In the genomic region with DNA sequence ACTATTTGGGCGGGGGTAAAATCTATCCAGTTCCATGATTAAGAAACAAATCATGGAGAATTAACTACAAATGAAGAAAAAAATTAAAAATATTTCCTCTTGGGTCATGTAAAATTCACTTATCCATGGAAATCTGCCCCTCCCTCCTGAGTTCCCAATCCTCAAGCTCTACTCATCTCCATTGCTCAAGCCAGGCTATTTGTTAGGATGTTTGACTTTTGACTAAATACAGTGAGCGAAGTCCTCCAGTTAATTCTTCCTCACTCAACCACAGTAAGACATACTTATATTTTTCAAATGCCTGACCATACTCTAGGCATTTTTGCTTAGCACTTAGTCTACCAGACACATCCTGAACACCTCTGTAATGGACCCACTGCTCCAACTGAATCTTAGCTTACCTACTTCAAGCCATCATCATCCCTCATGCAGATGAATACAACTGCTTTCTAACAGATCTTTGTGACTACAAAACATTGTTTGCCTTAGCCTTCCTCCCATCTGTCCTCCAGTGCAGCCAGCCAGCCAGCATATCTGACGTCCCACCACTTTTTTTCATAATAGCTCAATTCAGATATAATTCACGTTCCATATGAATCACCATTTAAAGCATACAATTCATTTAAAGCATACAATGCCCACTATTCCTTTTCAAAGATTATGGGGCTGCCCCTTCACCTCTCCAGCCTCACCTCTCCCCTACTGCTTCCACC, we compare ENCODE assay signal across 15 cellular contexts.
DNase-seq lines count a peak whose midpoint lies in the region; ATAC-seq, FAIRE-seq and TF ChIP-seq lines count a peak whose summit lies in the region.
"Had no signal": no experiment of that assay in that cellular context is flagged by ENCODE, and none has a peak within 500 bp of the region (broad histone marks: within the 10 kb centered on the region; RNA-seq: fewer than 3 reads in every experiment).

No MANE protein-coding gene starts in this region.

- TF ChIP-seq EP300 in stomach (IDR thresholded peaks at IDR 0.05): no peak

- H3K9ac ChIP-seq in kidney (ENCODE audit: low read length in 2 of 2): no peak overlapping the region

- H3K27me3 ChIP-seq in heart left ventricle (no peaks in the 10 kb centered on the region), Peyer's patch (no peaks in the 10 kb centered on the region), stomach (no peaks in the 10 kb centered on the region)
- H3K27me3 ChIP-seq: SJSA1 had no signal

- H3K27ac ChIP-seq in heart left ventricle (peak overlapping the region in 9 of 12 donors; percentile 3 to 75 (median 43)), Peyer's patch (peak overlapping the region in 3 of 4 donors; percentile 48 to 52 (median 49)), kidney (ENCODE audit: low read depth in 2 of 2, low read length in 2 of 2) (peak overlapping the region; percentile 9 to 71), stomach (peak overlapping the region in 4 of 5 donors; percentile 9 to 75 (median 29))

- H3K36me3 ChIP-seq in heart left ventricle (no peaks in the 10 kb centered on the region), Peyer's patch (no peaks in the 10 kb centered on the region), kidney (ENCODE audit: control insufficient read depth in 1 of 2, insufficient read depth in 2 of 2, low read length in 2 of 2) (no peaks in the 10 kb centered on the region), stomach (no peaks in the 10 kb centered on the region)
- H3K36me3 ChIP-seq: SJSA1 had no signal

- H3K4me1 ChIP-seq in heart left ventricle (peaks cover 21 to 98% (median 87%) of the 10 kb centered on the region in 12 donors), Peyer's patch (peaks cover 5 to 65% (median 29%) of the 10 kb centered on the region in 4 donors), kidney (ENCODE audit: control insufficient read depth in 1 of 2, insufficient read depth in 1 of 2, low read depth in 1 of 2, low read length in 2 of 2) (peaks cover 50 to 70% of the 10 kb centered on the region in 2 donors), stomach (peaks cover 60 to 91% (median 83%) of the 10 kb centered on the region in 4 donors)

- ATAC-seq in heart left ventricle: no peak
- no peak for ATAC-seq in Right ventricle myocardium superior (ENCODE audit: poor library complexity)
- ATAC-seq: A549 had no signal

- intact Hi-C loops in heart left ventricle (cut with DNase I) (no loop called here), Right ventricle myocardium superior (cut with DNase I) (no loop called here), kidney (cut with DNase I) (no loop called here), stomach (cut with DNase I; ENCODE audit: low total_unique reads) (loop anchor here (10.0 kb wide), 1 partner anchor 98 kb away; no protein-coding TSS in a partner anchor)

- TF ChIP-seq POLR2A in heart left ventricle (IDR thresholded peaks at IDR 0.05) (no peak), Peyer's patch (IDR thresholded peaks at IDR 0.05) (no peak), stomach (IDR thresholded peaks at IDR 0.05) (no peak)

- DNase-seq in heart left ventricle (no peak), Right ventricle myocardium superior (no peak), Peyer's patch (no peak), kidney (no peak), stomach (no peak), globus pallidus (ENCODE audit: low spot score) (no peak), T-helper 1 cell (no peak)
- DNase-seq in stimulated activated CD4-positive, alpha-beta T cell treated with anti-CD3 and anti-CD28 coated beads, Interleukin-4, amount 100 ng/mL, for 24 hours: no peak
- DNase-seq: activated CD4-positive, CD25-positive, alpha-beta regulatory T cell; amygdala; effector CD8-positive, alpha-beta T cell; NCI-H1694 had no signal

- TF ChIP-seq CTCF in heart left ventricle (IDR thresholded peaks at IDR 0.05): no peak
- no peak for TF ChIP-seq CTCF in Peyer's patch (IDR thresholded peaks at IDR 0.05)
- TF ChIP-seq CTCF in kidney (IDR thresholded peaks at IDR 0.05; ENCODE audit: borderline replicate concordance, extremely low read depth, insufficient read depth): no peak
- no peak for TF ChIP-seq CTCF in stomach (IDR thresholded peaks at IDR 0.05)

- WGBS in heart left ventricle, 4 donors: 85 to 90% (median 88%) methylated on average over 4 of the region's 4 CpGs
- WGBS in stomach, 5 donors: 74 to 80% (median 75%) methylated on average over 4 of the region's 4 CpGs

- H3K4me3 ChIP-seq in heart left ventricle (no peak overlapping the region), Peyer's patch (no peak overlapping the region), kidney (ENCODE audit: low read length in 2 of 2) (no peak overlapping the region), stomach (peak overlapping the region in 1 of 4 donors; percentile 6)
- H3K4me3 ChIP-seq: A549, SJSA1 had no signal

- no peak for FAIRE-seq in kidney (lab: Jason Lieb, UNC)
- FAIRE-seq: A549, urothelium cell line had no signal

- H3K9me3 ChIP-seq in heart left ventricle: no peaks in the 10 kb centered on the region
- no peaks in the 10 kb centered on the region for H3K9me3 ChIP-seq in Peyer's patch
- no peaks in the 10 kb centered on the region for H3K9me3 ChIP-seq in kidney (ENCODE audit: control insufficient read depth in 1 of 2, low read length in 2 of 2)
- no peaks in the 10 kb centered on the region for H3K9me3 ChIP-seq in stomach
- H3K9me3 ChIP-seq: A549, SJSA1 had no signal
